ENCODE assay signal across 23 cellular contexts in genomic region chr4:126969360-126969759, GRCh38.
DNase-seq lines count a peak whose midpoint lies in the region; ATAC-seq, FAIRE-seq and TF ChIP-seq lines count a peak whose summit lies in the region.
"Had no signal": no experiment of that assay in that cellular context is flagged by ENCODE, and none has a peak within 500 bp of the region (broad histone marks: within the 10 kb centered on the region; RNA-seq: fewer than 3 reads in every experiment).

No MANE protein-coding gene starts in this region.

- CTCF ChIA-PET in K562 (lab: Yijun Ruan, JAX; ENCODE audit: low intra/inter-chr PET ratio), result no interaction called here
- CTCF ChIA-PET in CD4-positive, alpha-beta T cell (lab: Charles Lee), result no interaction called here

- H3K27me3 ChIP-seq in GM23248 (replicated peaks; ENCODE audit: insufficient read depth) (no peaks in the 10 kb centered on the region), K562 (ENCODE audit: control insufficient read depth in 2 of 2, insufficient read depth in 2 of 2, low read length in 2 of 2) (no peaks in the 10 kb centered on the region), smooth muscle cell (ENCODE audit: low read depth) (no peaks in the 10 kb centered on the region)
- no peaks in the 10 kb centered on the region for H3K27me3 ChIP-seq in CD4-positive, alpha-beta T cell (ENCODE audit: control insufficient read depth, insufficient read depth, low read length)
- H3K27me3 ChIP-seq: SJCRH30 had no signal

- H3F3A ChIP-seq in GM23248 (ENCODE audit: insufficient read depth) (no peaks in the 10 kb centered on the region), smooth muscle cell (ENCODE audit: low read depth) (no peaks in the 10 kb centered on the region)

- H3K4me1 Mint-ChIP-seq in CD4-positive, alpha-beta T cell (ENCODE audit: low read depth), result no peaks in the 10 kb centered on the region
- H3K4me1 Mint-ChIP-seq: B cell, CD14-positive monocyte, H9 had no signal

- DNase-seq in GM23248, result no peak
- no peak for DNase-seq in K562 (ENCODE audit: extremely low read depth in 1 of 4, low spot score in 3 of 4)
- DNase-seq in left kidney (ENCODE audit: low read depth, low spot score), result peak; percentile 11
- DNase-seq in smooth muscle cell (lab: John Stamatoyannopoulos, UW; ENCODE audit: unreplicated experiment), result no peak
- DNase-seq in activated CD4-positive, alpha-beta T cell treated with anti-CD3 and anti-CD28 coated beads, Interleukin-2, amount 50 U/mL, for 48 hours, result no peak
- DNase-seq in hypothalamus (lab: John Stamatoyannopoulos, UW), result no peak
- no peak for DNase-seq in CD4-positive, alpha-beta T cell
- DNase-seq: EL, H9, HFFc6, KBM-7, MM.1S, NCI-H1092, NCI-H1436, NCI-H187 treated with DMSO at 0.1 percent for 48 hours, NCI-H510A, NCI-H774, SJCRH30 had no signal

- H3K4me3 ChIP-seq in GM23248, result no peak overlapping the region
- H3K4me3 ChIP-seq in K562, result no peak overlapping the region
- H3K4me3 ChIP-seq in smooth muscle cell, result no peak overlapping the region
- H3K4me3 ChIP-seq: GM12878, SJCRH30 had no signal

- FAIRE-seq in K562 (lab: Jason Lieb, UNC), result no peak
- FAIRE-seq: A204.1, GM12878 had no signal

- no peak for ATAC-seq in K562
- ATAC-seq in CD4-positive, alpha-beta T cell (ENCODE audit: poor library complexity), result no peak
- ATAC-seq: GM12878, Panc1 had no signal

- no peaks in the 10 kb centered on the region for H3K36me3 Mint-ChIP-seq in CD4-positive, alpha-beta T cell (ENCODE audit: low read depth)
- H3K36me3 Mint-ChIP-seq: CD14-positive monocyte had no signal

- H3K4me1 ChIP-seq in GM23248 (ENCODE audit: insufficient read depth) (no peaks in the 10 kb centered on the region), K562 (replicated peaks in 1 of 2; ENCODE audit: control insufficient read depth in 2 of 2, insufficient read depth in 2 of 2, low read length in 2 of 2) (no peaks in the 10 kb centered on the region), smooth muscle cell (ENCODE audit: low read depth) (no peaks in the 10 kb centered on the region)
- H3K4me1 ChIP-seq: SJCRH30 had no signal

- no peak overlapping the region for H3K4me3 Mint-ChIP-seq in CD4-positive, alpha-beta T cell
- H3K4me3 Mint-ChIP-seq: B cell, CD14-positive monocyte, H9, HFFc6 had no signal

- no peaks in the 10 kb centered on the region for H4K20me1 ChIP-seq in GM23248 (ENCODE audit: insufficient read depth)
- no peaks in the 10 kb centered on the region for H4K20me1 ChIP-seq in K562 (replicated peaks; ENCODE audit: control insufficient read depth, insufficient read depth, low read length)
- no peaks in the 10 kb centered on the region for H4K20me1 ChIP-seq in smooth muscle cell (ENCODE audit: low read depth)

- in situ Hi-C loops in GM23248 (cut with MboI), result loop anchor here (25.0 kb wide), 1 partner anchor 732 kb away; no protein-coding TSS in a partner anchor
- in situ Hi-C loops in K562 (cut with MboI), result no loop called here

- TF ChIP-seq CTCF in K562 (IDR thresholded peaks at IDR 0.05 in 2 of 3, conservative IDR thresholded peaks at IDR 0.05 in 1 of 3; ENCODE audit: insufficient read depth in 2 of 3, low read depth in 1 of 3, low read length in 3 of 3) (no peak), smooth muscle cell (IDR thresholded peaks at IDR 0.05; ENCODE audit: borderline replicate concordance, insufficient read depth, poor library complexity, severe bottlenecking) (no peak)
- TF ChIP-seq CTCF in CD4-positive, alpha-beta T cell (IDR thresholded peaks at IDR 0.05), result no peak

- no peaks in the 10 kb centered on the region for H3K9me2 ChIP-seq in GM23248 (ENCODE audit: insufficient read depth)

- no peak for TF ChIP-seq POLR2A in K562 (conservative IDR thresholded peaks at IDR 0.05)

- no peak overlapping the region for H3K9ac ChIP-seq in GM23248
- no peak overlapping the region for H3K9ac ChIP-seq in K562 (ENCODE audit: insufficient read depth in 1 of 2, low read depth in 2 of 2, low read length in 2 of 2)
- H3K9ac ChIP-seq in smooth muscle cell (ENCODE audit: low read depth), result no peak overlapping the region

- no peaks in the 10 kb centered on the region for H3K36me3 ChIP-seq in GM23248 (ENCODE audit: low read depth)
- H3K36me3 ChIP-seq in K562 (ENCODE audit: control insufficient read depth, insufficient read depth, low read length), result no peaks in the 10 kb centered on the region
- no peaks in the 10 kb centered on the region for H3K36me3 ChIP-seq in smooth muscle cell (ENCODE audit: low read depth)
- H3K36me3 ChIP-seq: SJCRH30 had no signal

- 43 to 46% methylated on average over 2 of the region's 2 CpGs for WGBS in GM23248 (ENCODE audit: low coverage in 1 of 2, low lambda C conversion rate in 2 of 2, missing lambda C conversion rate in 2 of 2), 2 experiments
- 92% methylated on average over 2 of the region's 2 CpGs for WGBS in K562 (ENCODE audit: insufficient coverage, low coverage, missing lambda C conversion rate)
- 97% methylated on average over 2 of the region's 2 CpGs for WGBS in smooth muscle cell (ENCODE audit: low lambda C conversion rate)

- POLR2A ChIA-PET in K562 (lab: Yijun Ruan, JAX), result interaction anchor here (1.6 kb wide), 1 partner anchor 13 kb away, joined by 5 read pairs; no protein-coding TSS in a partner anchor
- POLR2A ChIA-PET in CD4-positive, alpha-beta T cell (lab: Charles Lee), result no interaction called here

- H3K27ac ChIP-seq in GM23248, result no peak overlapping the region
- H3K27ac ChIP-seq in K562 (ENCODE audit: extremely low read depth, low read depth, low read length), result no peak overlapping the region
- H3K27ac ChIP-seq in smooth muscle cell (ENCODE audit: low read depth), result no peak overlapping the region
- no peak overlapping the region for H3K27ac ChIP-seq in CD4-positive, alpha-beta T cell (ENCODE audit: low read depth, low read length)
- H3K27ac ChIP-seq: SJCRH30 had no signal

- H3K79me2 ChIP-seq in GM23248 (ENCODE audit: insufficient read depth), result no peaks in the 10 kb centered on the region
- no peaks in the 10 kb centered on the region for H3K79me2 ChIP-seq in K562 (ENCODE audit: control insufficient read depth, insufficient read depth, low read length)
- no peaks in the 10 kb centered on the region for H3K79me2 ChIP-seq in smooth muscle cell (ENCODE audit: low read depth)

- no peak overlapping the region for H3K27ac Mint-ChIP-seq in CD4-positive, alpha-beta T cell
- H3K27ac Mint-ChIP-seq: B cell, CD14-positive monocyte, H9, HFFc6 had no signal

- H3K4me2 ChIP-seq in GM23248 (ENCODE audit: unreplicated experiment) (no peak overlapping the region), K562 (ENCODE audit: insufficient read depth, low read length) (no peak overlapping the region), smooth muscle cell (no peak overlapping the region)

- no TSS peak for BruUV-seq in K562 (replicated peaks; lab: Mats Ljungman, UMichigan)

- TF ChIP-seq EP300 in K562 (IDR thresholded peaks at IDR 0.05; ENCODE audit: low read length), result no peak

- H3K9me3 ChIP-seq in GM23248 (ENCODE audit: low read depth) (no peaks in the 10 kb centered on the region), K562 (replicated peaks; ENCODE audit: control insufficient read depth, insufficient read depth, low read depth, low read length) (no peaks in the 10 kb centered on the region), smooth muscle cell (replicated peaks; ENCODE audit: low read depth) (no peaks in the 10 kb centered on the region)
- no peaks in the 10 kb centered on the region for H3K9me3 ChIP-seq in CD4-positive, alpha-beta T cell (ENCODE audit: control insufficient read depth, low read length)
- H3K9me3 ChIP-seq: SJCRH30 had no signal

- no peaks in the 10 kb centered on the region for H3K27me3 Mint-ChIP-seq in CD4-positive, alpha-beta T cell
- H3K27me3 Mint-ChIP-seq: B cell had no signal

- no peak for TF ChIP-seq RAD21 in K562 (CRISPR knock-in tag; conservative IDR thresholded peaks at IDR 0.05 in 1 of 2, IDR thresholded peaks at IDR 0.05 in 1 of 2)

- no peaks in the 10 kb centered on the region for H3K9me1 ChIP-seq in K562 (ENCODE audit: control insufficient read depth, insufficient read depth, low read length)

- H3K9me3 Mint-ChIP-seq in CD4-positive, alpha-beta T cell, result peaks cover 8% of the 10 kb centered on the region
- H3K9me3 Mint-ChIP-seq: H9, HFFc6 had no signal

- H2AFZ ChIP-seq in GM23248 (peak overlapping the region; percentile 73), K562 (ENCODE audit: low read depth, low read length) (peak overlapping the region; percentile 3; the same call in 1 of the 2 replicates), smooth muscle cell (ENCODE audit: low read depth) (peak overlapping the region; percentile 62)

- intact Hi-C loops in K562 (cut with micrococcal nuclease), result no loop called here
- intact Hi-C loops in CD4-positive, alpha-beta T cell (cut with DNase I, micrococcal nuclease), result no loop called here

TF ChIP-seq in K562, 482 proteins besides CTCF, POLR2A, EP300 and RAD21:
- no peak for TF ChIP-seq SRSF1 (IDR thresholded peaks at IDR 0.05; ENCODE audit: low read depth, low read length)
- TF ChIP-seq RUNX1 (IDR thresholded peaks at IDR 0.05; ENCODE audit: low read depth), result no peak

Comparison
In these comparisons a context has a peak if more than half of its experiments do, and no peak if none do; other contexts are left out.
1. H2AFZ ChIP-seq: peak in every context shown above with its lines; median percentile 73 in GM23248; 62 in smooth muscle cell; 3 in K562.